In genomic region chr1:83810160-83810559, GRCh38 we compare ENCODE assay signal across 1 cellular context.
TF ChIP-seq lines count a peak whose summit lies in the region.

No MANE protein-coding gene starts in this region.

TF ChIP-seq in GM23338, 12 proteins besides CTCF, POLR2A, EP300 and RAD21 (continued from another document):
- TF ChIP-seq ZNF462 (CRISPR knock-in tag; IDR thresholded peaks at IDR 0.05) (no peak), NANOG (IDR thresholded peaks at IDR 0.05; ENCODE audit: borderline replicate concordance) (no peak), REST (IDR thresholded peaks at IDR 0.05; ENCODE audit: unreplicated experiment) (no peak), ZNF331 (CRISPR knock-in tag; IDR thresholded peaks at IDR 0.05; ENCODE audit: low read depth) (no peak), POLR2AphosphoS5 (IDR thresholded peaks at IDR 0.05; ENCODE audit: low read depth) (no peak), ETS1 (IDR thresholded peaks at IDR 0.05) (no peak), ZNF114 (CRISPR knock-in tag; IDR thresholded peaks at IDR 0.05) (no peak), CREB1 (CRISPR knock-in tag; IDR thresholded peaks at IDR 0.05; ENCODE audit: low read depth) (no peak)
